Comparison of ENCODE assay signal across 35 cellular contexts in the genomic region with DNA sequence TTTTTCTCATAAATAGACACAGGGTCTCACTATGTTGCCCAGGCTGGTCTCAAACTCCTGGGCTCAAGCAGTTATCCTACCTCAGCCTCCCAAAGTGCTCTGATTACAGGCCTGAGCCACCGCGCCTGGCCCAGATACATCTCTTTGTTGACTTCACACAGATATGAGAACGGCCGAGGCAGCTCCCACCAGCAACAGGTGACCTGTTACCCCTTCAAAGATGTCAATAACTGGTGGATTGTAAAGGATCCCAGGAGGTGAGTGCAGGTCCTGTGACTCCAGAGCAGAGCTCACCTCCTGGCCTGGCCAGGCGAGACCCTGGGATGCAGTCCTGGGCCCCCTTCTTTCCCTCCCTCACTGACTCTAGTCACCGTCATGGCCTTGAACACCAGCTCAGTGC. TPM values are rescaled to one million over a fixed set of nuclear protein-coding genes. Genes with fewer than 3 reads are reported as not detected.
"Had no signal": no experiment of that assay in that cellular context is flagged by ENCODE, and none has a peak within 500 bp of the region (broad histone marks: within the 10 kb centered on the region; RNA-seq: fewer than 3 reads in every experiment).

No MANE protein-coding gene starts in this region.

- H3K4me1 Mint-ChIP-seq: nephron; neural progenitor cell; stimulated activated naive CD8-positive, alpha-beta T cell treated with anti-CD3 and anti-CD28 coated beads, Interleukin-15, amount 100 ng/mL, for 72 hours had no signal

- H3K36me3 ChIP-seq: neural progenitor cell, ovary, uterus had no signal

- H2AFZ ChIP-seq: neural progenitor cell, parathyroid adenoma had no signal

- H3K4me3 Mint-ChIP-seq: natural killer cell; nephron; neural progenitor cell; stimulated activated memory B cell treated with anti-CD40 and anti-IgM and Interleukin-4, amounts not matched to agents 10 μg/mL and 1 μg/mL and 100 μg/mL, for 72 hours; stimulated activated naive CD8-positive, alpha-beta T cell treated with anti-CD3 and anti-CD28 coated beads, Interleukin-15, amount 100 ng/mL, for 72 hours; type B pancreatic cell had no signal

- DNase-seq: natural killer cell; occipital lobe; ovary; posterior cingulate gyrus; psoas muscle; spleen; stimulated activated CD4-positive, alpha-beta T cell treated with anti-CD3 and anti-CD28 coated beads, Interleukin-12 subunit alpha, Interleukin-12 subunit beta, amount 100 ng/mL, for 4 hours; stimulated activated CD4-positive, alpha-beta T cell treated with anti-CD3 and anti-CD28 coated beads, Interleukin-1b, Interleukin-23, amount 100 ng/mL, for 48 hours; stimulated activated CD4-positive, alpha-beta T cell treated with anti-CD3 and anti-CD28 coated beads, Interleukin-4, amount 100 ng/mL, for 1 hour; stimulated activated CD4-positive, alpha-beta T cell treated with anti-CD3 and anti-CD28 coated beads, Interleukin-4, amount 100 ng/mL, for 4 hours; stimulated activated CD8-positive, alpha-beta memory T cell treated with anti-CD3 and anti-CD28 coated beads, Interleukin-4, amount 100 ng/mL, for 48 hours; stimulated activated naive CD4-positive, alpha-beta T cell; stimulated activated naive CD8-positive, alpha-beta T cell treated with anti-CD3 and anti-CD28 coated beads, Interleukin-15, amount 100 ng/mL, for 72 hours; stimulated activated naive CD8-positive, alpha-beta T cell treated with anti-CD3 and anti-CD28 coated beads, Interleukin-15, Interleukin-2, amounts not matched to agents 100 U/mL and 50 U/mL, for 24 hours; substantia nigra; testis; tibial artery; transverse colon; upper lobe of right lung; uterus had no signal

- H3K9me3 Mint-ChIP-seq: natural killer cell; nephron; neural progenitor cell; stimulated activated memory B cell treated with anti-CD40 and anti-IgM and Interleukin-4, amounts not matched to agents 10 μg/mL and 1 μg/mL and 100 μg/mL, for 72 hours; stimulated activated naive CD8-positive, alpha-beta T cell treated with anti-CD3 and anti-CD28 coated beads, Interleukin-15, amount 100 ng/mL, for 72 hours; type B pancreatic cell had no signal

- H3K9ac ChIP-seq: neural progenitor cell, parathyroid adenoma had no signal

- H3K27me3 Mint-ChIP-seq: progenitor cell of endocrine pancreas; stimulated activated memory B cell treated with anti-CD40 and anti-IgM and Interleukin-4, amounts not matched to agents 10 μg/mL and 1 μg/mL and 100 μg/mL, for 72 hours; stimulated activated naive CD8-positive, alpha-beta T cell treated with anti-CD3 and anti-CD28 coated beads, Interleukin-15, amount 100 ng/mL, for 72 hours; type B pancreatic cell had no signal

- H3K4me3 ChIP-seq: neural progenitor cell, ovary, psoas muscle, skin epidermis, smooth muscle cell, spleen, suprapubic skin, testis, tibial artery, transverse colon, upper lobe of right lung, uterus had no signal

- H3K4me1 ChIP-seq: neural progenitor cell, parathyroid adenoma, psoas muscle, suprapubic skin, testis, tibial artery, transverse colon, upper lobe of right lung, uterus had no signal

- H3K27ac Mint-ChIP-seq: natural killer cell; nephron; neural progenitor cell; progenitor cell of endocrine pancreas; stimulated activated memory B cell treated with anti-CD40 and anti-IgM and Interleukin-4, amounts not matched to agents 10 μg/mL and 1 μg/mL and 100 μg/mL, for 72 hours; stimulated activated naive CD8-positive, alpha-beta T cell treated with anti-CD3 and anti-CD28 coated beads, Interleukin-15, amount 100 ng/mL, for 72 hours; type B pancreatic cell had no signal

- H3K27me3 ChIP-seq: neural progenitor cell, ovary, spleen, suprapubic skin, testis, tibial artery, transverse colon, upper lobe of right lung, uterus had no signal

- H3K79me2 ChIP-seq: parathyroid adenoma had no signal

- ATAC-seq: natural killer cell; psoas muscle; right cardiac atrium; sciatic nerve; stimulated activated memory B cell treated with anti-CD40 and anti-IgM and Interleukin-4, amounts not matched to agents 10 μg/mL and 1 μg/mL and 100 μg/mL, for 72 hours; stimulated activated naive CD8-positive, alpha-beta T cell treated with anti-CD3 and anti-CD28 coated beads, Interleukin-15, amount 100 ng/mL, for 72 hours; stimulated activated naive CD8-positive, alpha-beta T cell treated with anti-CD3 and anti-CD28 coated beads, Interleukin-15, Interleukin-2, amounts not matched to agents 100 U/mL and 50 U/mL, for 24 hours; upper lobe of right lung had no signal

- H3K36me3 Mint-ChIP-seq: natural killer cell had no signal

- H3K4me2 ChIP-seq: neural progenitor cell, smooth muscle cell had no signal

- H3K27ac ChIP-seq: neural progenitor cell, ovary, parathyroid adenoma, psoas muscle, skin epidermis, spleen, suprapubic skin, testis, tibial artery, transverse colon, upper lobe of right lung, uterus had no signal

- H3K9me3 ChIP-seq: ovary, psoas muscle, suprapubic skin, testis, tibial artery, transverse colon, upper lobe of right lung, uterus had no signal

RNA-seq across cellular contexts. Expression of a gene that starts 33.4 kb away (rescaled TPM):
- total RNA-seq: natural killer cell, occipital lobe, osteoblast, psoas muscle, right cardiac atrium, sciatic nerve, smooth muscle cell, spleen, suprapubic skin, urinary bladder, uterus had no signal
- polyA plus RNA-seq: neural cell, ovary, psoas muscle, right cardiac atrium, smooth muscle cell, spleen, thymus, urinary bladder had no signal
